ENCODE assay signal across 8 cellular contexts in the genomic region with DNA sequence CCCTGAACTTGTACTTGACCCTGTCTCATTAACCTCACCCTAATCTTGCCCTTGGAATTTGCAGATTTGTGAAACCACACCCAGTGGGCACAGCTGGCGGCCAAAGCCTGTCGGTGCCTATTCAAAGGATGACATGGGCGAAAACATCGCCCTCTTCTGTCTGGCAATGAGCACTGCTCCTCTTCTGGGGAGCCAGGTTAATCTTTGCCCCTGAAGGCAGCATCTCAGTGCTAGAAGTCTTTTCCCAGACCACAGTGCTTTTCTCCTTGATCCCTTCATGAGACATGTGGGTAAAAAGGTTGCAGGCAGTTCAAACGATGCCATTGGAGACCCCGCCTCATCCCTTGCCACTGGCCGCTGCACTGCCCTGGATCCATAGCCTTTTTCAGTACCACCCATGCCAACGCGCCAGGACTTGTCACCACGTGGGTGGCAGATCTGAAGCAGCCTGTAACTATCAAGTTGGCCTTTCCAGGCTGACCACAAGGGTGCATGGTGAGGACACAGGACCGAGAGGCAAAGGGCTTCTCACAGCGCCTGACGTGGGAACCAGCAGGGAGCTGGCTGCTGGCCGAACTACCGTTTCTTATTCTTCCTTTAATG. TPM values are rescaled to one million over a fixed set of nuclear protein-coding genes. Genes with fewer than 3 reads are reported as not detected.
DNase-seq lines count a peak whose midpoint lies in the region; ATAC-seq, FAIRE-seq and TF ChIP-seq lines count a peak whose summit lies in the region.

No MANE protein-coding gene starts in this region.

- BruUV-seq in A673 (replicated peaks; lab: Mats Ljungman, UMichigan), result no TSS peak

- peak; percentile 76 for DNase-seq in A673 (ENCODE audit: low spot score)
- no peak for DNase-seq in GM12891 (ENCODE audit: insufficient read length, low spot score)
- peak; percentile 50 to 67 for DNase-seq in HL-60 (ENCODE audit: low read depth in 1 of 2, low spot score in 1 of 2)
- DNase-seq in RPMI8226, result peak; percentile 91
- peak; percentile 82 for DNase-seq in activated effector memory CD4-positive, alpha-beta T cell treated with anti-CD3 and anti-CD28 coated beads, Interleukin-2, amount 50 U/mL, for 16 hours
- DNase-seq in foreskin fibroblast, result peak; percentile 67 to 82
- peak; percentile 43 for DNase-seq in occipital lobe (lab: John Stamatoyannopoulos, UW)
- peak; percentile 43 to 82 for DNase-seq in upper lobe of left lung

- H3K36me3 ChIP-seq in A673 (ENCODE audit: insufficient read depth, low read length, poor library complexity, severe bottlenecking) (no peaks in the 10 kb centered on the region), upper lobe of left lung (no peaks in the 10 kb centered on the region)

- H3K4me1 ChIP-seq in A673 (ENCODE audit: insufficient read depth, low read length, poor library complexity, severe bottlenecking) (peaks cover 6% of the 10 kb centered on the region), upper lobe of left lung (peaks cover 16 to 27% (median 19%) of the 10 kb centered on the region in 4 donors)

- H3K9me3 ChIP-seq in A673 (ENCODE audit: low read depth, low read length, poor library complexity, severe bottlenecking) (no peaks in the 10 kb centered on the region), upper lobe of left lung (no peaks in the 10 kb centered on the region)

- WGBS in upper lobe of left lung, 2 donors, result 6 to 13% methylated on average over 9 to 15 of the region's 15 CpGs

- TF ChIP-seq EP300 in upper lobe of left lung (IDR thresholded peaks at IDR 0.05), result no peak

- intact Hi-C loops in A673 (cut with micrococcal nuclease; ENCODE audit: unreplicated experiment), result no loop called here

- TF ChIP-seq CTCF in A673 (conservative IDR thresholded peaks at IDR 0.05; ENCODE audit: low read depth, low read length) (peak; percentile 73), HL-60 (IDR thresholded peaks at IDR 0.05; ENCODE audit: insufficient read depth, low read length) (peak; percentile 90), foreskin fibroblast (IDR thresholded peaks at IDR 0.05; ENCODE audit: low read depth, low read length) (peak; percentile 77), upper lobe of left lung (IDR thresholded peaks at IDR 0.05) (peak; percentile 71 to 83 (median 79))

- H3K27ac ChIP-seq in A673 (ENCODE audit: low read depth, low read length, poor library complexity, severe bottlenecking) (no peak overlapping the region), HL-60 (replicated peaks) (no peak overlapping the region), upper lobe of left lung (peak overlapping the region in 3 of 4 donors; percentile 16 to 51 (median 48))

- FAIRE-seq in GM12891 (lab: Jason Lieb, UNC), result peak; percentile 89

- ATAC-seq in upper lobe of left lung (ENCODE audit: low FRiP score in 2 of 2), result peak; percentile 80 to 88

- CTCF ChIA-PET in A673 (lab: Charles Lee), result interaction anchor here (0.6 to 1.4 kb wide), 5 partner anchors 13 to 371 kb away, joined by 3 to 5 read pairs (median 4); no protein-coding TSS in a partner anchor

- H3K27me3 ChIP-seq in A673 (replicated peaks; ENCODE audit: insufficient read depth, low read depth, low read length, poor library complexity) (no peaks in the 10 kb centered on the region), HL-60 (ENCODE audit: insufficient read depth, poor library complexity, severe bottlenecking) (no peaks in the 10 kb centered on the region), upper lobe of left lung (no peaks in the 10 kb centered on the region)

- H3K4me3 ChIP-seq in A673 (ENCODE audit: low read depth, low read length, poor library complexity, severe bottlenecking) (no peak overlapping the region), HL-60 (replicated peaks; ENCODE audit: insufficient read depth, low read length) (peak overlapping the region; percentile 1), foreskin fibroblast (ENCODE audit: low read depth in 1 of 2, low read length in 2 of 2) (no peak overlapping the region), upper lobe of left lung (no peak overlapping the region)

- TF ChIP-seq POLR2A in GM12891 (IDR thresholded peaks at IDR 0.05; ENCODE audit: low read depth, low read length) (no peak), upper lobe of left lung (IDR thresholded peaks at IDR 0.05) (no peak)

- POLR2A ChIA-PET in A673 (lab: Charles Lee; ENCODE audit: low non-redundant PET), result no interaction called here

TF ChIP-seq in GM12891, 5 proteins besides CTCF, POLR2A, EP300 and RAD21:
- TF ChIP-seq POU2F2 (IDR thresholded peaks at IDR 0.05; ENCODE audit: low read depth, low read length), result no peak; the same call in 1 of the 2 replicates
- TF ChIP-seq TAF1 (IDR thresholded peaks at IDR 0.05; ENCODE audit: low read depth, low read length), result no peak
- no peak for TF ChIP-seq POLR2AphosphoS5 (IDR thresholded peaks at IDR 0.05; ENCODE audit: low read depth, low read length)
- TF ChIP-seq SPI1 (IDR thresholded peaks at IDR 0.05; ENCODE audit: low read depth, low read length), result no peak
- TF ChIP-seq PAX5 (IDR thresholded peaks at IDR 0.05; ENCODE audit: insufficient read depth, low read length, severe bottlenecking), result no peak
TF ChIP-seq in GM12891: peak in this region for 0.

RNA-seq across cellular contexts. Expression of gene DNASE1L3, which starts 6.5 kb away (rescaled TPM):
- total RNA-seq in A673 (2021) (not detected in 2 replicates), occipital lobe (0.94 TPM), upper lobe of left lung (10 to 100 TPM in 1 of 6 donors, 1 to 10 TPM in 2, under 1 TPM in 2, not detected in 1; 0.59 to 35.6 (median 3.3) TPM)
- polyA plus RNA-seq in GM12891 (2012; ENCODE audit: low read depth, missing spikeins), result 6.6 TPM

RNA-seq across cellular contexts. Expression of gene ABHD6, which starts 20.3 kb away (rescaled TPM):
- total RNA-seq in A673 (2021), result 154 and 155 TPM in 2 replicates
- 2.8 TPM for polyA plus RNA-seq in GM12891 (2012; ENCODE audit: low read depth, missing spikeins)
- total RNA-seq in occipital lobe, result 30.1 TPM
- total RNA-seq in upper lobe of left lung, result 10 to 100 TPM in 5 of 6 donors, 1 to 10 TPM in 1; 9.7 to 54.7 (median 16.9) TPM

Comparison
In these comparisons a context has a peak if more than half of its experiments do, and no peak if none do; other contexts are left out.
1. H3K27ac ChIP-seq: peak in upper lobe of left lung (3 of 4); none in A673 (single experiment) and HL-60 (single experiment).
2. Peak in every context shown above with its lines, with median percentiles within 50 percentile points of each other: CTCF ChIP-seq.